ENCODE assay signal across 8 cellular contexts in the genomic region with DNA sequence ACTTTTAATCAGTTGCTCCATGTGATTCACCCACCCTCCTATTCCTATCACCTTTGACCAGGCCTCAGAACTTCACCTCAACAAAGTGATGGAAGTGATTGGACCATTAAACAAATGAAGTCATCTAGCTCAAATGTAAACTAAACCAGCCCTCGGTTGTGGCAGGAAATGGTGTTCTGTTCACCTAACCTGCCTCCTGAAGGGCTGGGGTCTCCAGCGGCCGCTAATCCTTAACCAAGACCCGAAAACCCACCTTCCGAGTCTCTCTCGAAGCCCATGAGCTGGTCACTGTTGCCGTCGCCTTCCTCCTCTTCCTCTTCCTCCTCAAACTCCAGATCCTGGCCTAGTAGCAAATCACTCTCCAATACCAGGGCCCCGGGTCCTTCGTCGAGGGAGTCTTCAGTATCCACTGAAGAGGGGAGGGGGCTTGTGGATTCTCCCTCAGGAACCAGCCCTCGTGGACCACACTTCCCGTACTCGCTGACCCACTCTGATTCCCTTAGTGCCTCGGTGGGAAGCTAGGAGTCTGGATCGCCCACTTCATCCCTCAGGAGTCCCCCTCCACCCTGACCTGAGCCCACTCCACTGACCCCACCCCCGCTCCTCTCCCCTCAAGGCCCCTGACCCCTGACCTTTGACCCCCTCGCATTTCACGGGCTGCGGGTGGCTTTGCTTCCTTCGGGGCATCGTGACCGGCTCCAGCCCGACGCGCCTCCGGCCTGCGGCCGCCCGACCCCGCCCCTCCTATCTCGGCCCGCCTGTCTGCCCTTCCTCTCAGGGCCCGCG. TPM values are rescaled to one million over a fixed set of nuclear protein-coding genes. Genes with fewer than 3 reads are reported as not detected.
A peak's percentile ranks its signal among the peaks of the same experiment; 100 is the strongest.
DNase-seq lines count a peak whose midpoint lies in the region; ATAC-seq and TF ChIP-seq lines count a peak whose summit lies in the region.

No MANE protein-coding gene starts in this region.

- peak overlapping the region; percentile 90 for H2BK120ac ChIP-seq in trophoblast cell (ENCODE audit: insufficient read depth, low read length, poor library complexity)

- H3K9ac ChIP-seq in ES-I3 (ENCODE audit: low read depth, low read length) (peak overlapping the region; percentile 95), trophoblast cell (ENCODE audit: low read length) (peak overlapping the region; percentile 95)

- no peak for TF ChIP-seq CTCF in HEK293 (tag by site-specific recombination; IDR thresholded peaks at IDR 0.05)

- peaks cover 12% of the 10 kb centered on the region for H3K79me1 ChIP-seq in trophoblast cell (ENCODE audit: low read length)

- H3K9me3 ChIP-seq in ES-I3 (ENCODE audit: control insufficient read depth, insufficient read depth, low read length), result no peaks in the 10 kb centered on the region
- H3K9me3 ChIP-seq in HEK293 (ENCODE audit: control insufficient read depth, insufficient read depth, low read depth, low read length), result no peaks in the 10 kb centered on the region
- no peaks in the 10 kb centered on the region for H3K9me3 ChIP-seq in trophoblast cell (ENCODE audit: insufficient read depth, low read depth, low read length)

- H3K23ac ChIP-seq in trophoblast cell (ENCODE audit: low read length), result no peak overlapping the region

- H2AFZ ChIP-seq in trophoblast cell (ENCODE audit: insufficient read depth, low read length, poor library complexity), result peak overlapping the region; percentile 15

- H4K12ac ChIP-seq in trophoblast cell (ENCODE audit: low read depth, low read length), result peak overlapping the region; percentile 89

- H3K36me3 ChIP-seq in ES-I3 (ENCODE audit: insufficient read depth, low read length), result peaks cover 30% of the 10 kb centered on the region
- H3K36me3 ChIP-seq in HEK293 (ENCODE audit: control insufficient read depth in 2 of 2, insufficient read depth in 1 of 2, low read length in 2 of 2), result peaks cover 22 to 84% of the 10 kb centered on the region in 2 experiments
- H3K36me3 ChIP-seq in trophoblast cell (ENCODE audit: control insufficient read depth in 1 of 2, insufficient read depth in 2 of 2, low read length in 2 of 2), result peaks cover 67 to 72% of the 10 kb centered on the region in 2 experiments

- peaks cover 20% of the 10 kb centered on the region for H3K36me3 Mint-ChIP-seq in activated naive CD8-positive, alpha-beta T cell treated with anti-CD3 and anti-CD28 coated beads, Interleukin-2, amount 10 ng/mL, durations not matched to agents 7 days and 5 days

- H3K27ac ChIP-seq in HEK293 (ENCODE audit: extremely low read depth, low read depth, low read length) (peak overlapping the region; percentile 82), trophoblast cell (ENCODE audit: low read depth, low read length) (peak overlapping the region; percentile 96)

- peak overlapping the region; percentile 80 for H2BK5ac ChIP-seq in trophoblast cell (ENCODE audit: low read depth, low read length, poor library complexity)

- CTCF ChIA-PET in HEK293 (lab: Yijun Ruan, JAX), result interaction anchor here (0.8 to 1.4 kb wide), 4 partner anchors 9 to 303 kb away, joined by 3 to 7 read pairs (median 3); partner anchors contain the start of gene SNX17

- no CpG with 5 or more reads among the region's 35 CpGs for WGBS in trophoblast cell (ENCODE audit: extremely low coverage, insufficient coverage, insufficient read length)

- intact Hi-C loops in left cardiac atrium (cut with DNase I), result no loop called here

- no peaks in the 10 kb centered on the region for H3K27me3 Mint-ChIP-seq in activated naive CD8-positive, alpha-beta T cell treated with anti-CD3 and anti-CD28 coated beads, Interleukin-2, amount 10 ng/mL, durations not matched to agents 7 days and 5 days

- H4K8ac ChIP-seq in trophoblast cell (ENCODE audit: low read depth, low read length), result peak overlapping the region; percentile 85

- no peak overlapping the region for H2BK12ac ChIP-seq in trophoblast cell (ENCODE audit: low read length)

- peak overlapping the region; percentile 93 for H3K4ac ChIP-seq in trophoblast cell (ENCODE audit: low read depth, low read length)

- H3K4me1 ChIP-seq in ES-I3 (ENCODE audit: insufficient read depth, low read length) (no peaks in the 10 kb centered on the region), HEK293 (ENCODE audit: control insufficient read depth, insufficient read depth, low read length) (no peaks in the 10 kb centered on the region; the same call in 1 of the 2 replicates), trophoblast cell (ENCODE audit: control insufficient read depth in 1 of 2, insufficient read depth in 2 of 2, low read length in 2 of 2) (peaks cover 8% of the 10 kb centered on the region in 2 experiments)

- no peaks in the 10 kb centered on the region for H3K27me3 ChIP-seq in trophoblast cell (ENCODE audit: insufficient read depth, low read length)

- DNase-seq in NCI-H748 treated with DMSO at 0.1 percent for 48 hours (lab: John Stamatoyannopoulos, UW), result peak; percentile 43
- no peak for DNase-seq in activated naive CD8-positive, alpha-beta T cell treated with anti-CD3 and anti-CD28 coated beads, Interleukin-2, amount 10 ng/mL, durations not matched to agents 7 days and 5 days
- DNase-seq in left cardiac atrium, result peak; percentile 85
- peak in 1 of 2 donors; percentile 10 for DNase-seq in trophoblast cell

- H3K9me3 Mint-ChIP-seq in activated naive CD8-positive, alpha-beta T cell treated with anti-CD3 and anti-CD28 coated beads, Interleukin-2, amount 10 ng/mL, durations not matched to agents 7 days and 5 days, result no peaks in the 10 kb centered on the region

- H3K14ac ChIP-seq in trophoblast cell (ENCODE audit: low read length), result peak overlapping the region; percentile 91

- ATAC-seq in activated naive CD8-positive, alpha-beta T cell treated with anti-CD3 and anti-CD28 coated beads, Interleukin-2, amount 10 ng/mL, durations not matched to agents 7 days and 5 days (ENCODE audit: low read depth), result peak; percentile 42
- ATAC-seq in left cardiac atrium, result peak in 1 of 2 donors; percentile 41
- ATAC-seq in esophagus mucosa, result no peak
- no peak for ATAC-seq in HG02759 (IDR thresholded peaks at IDR 0.05; ENCODE audit: unreplicated experiment)

- POLR2A ChIA-PET in HEK293 (lab: Yijun Ruan, JAX), result interaction anchor here (1.0 to 2.9 kb wide), 9 partner anchors 9 to 62 kb away, joined by 3 to 19 read pairs (median 9); partner anchors contain the start of genes EIF2B4, GTF3C2, MPV17 and NRBP1
- POLR2A ChIA-PET in activated naive CD8-positive, alpha-beta T cell treated with anti-CD3 and anti-CD28 coated beads, Interleukin-2, amount 10 ng/mL, durations not matched to agents 7 days and 5 days (lab: Charles Lee), result interaction anchor here (0.5 to 3.5 kb wide), 18 partner anchors 10 to 1817 kb away, joined by 3 to 55 read pairs (median 4); partner anchors contain the start of genes CCDC121, EIF2B4, FNDC4 and GPN1

- peaks cover 16% of the 10 kb centered on the region for H3K4me1 Mint-ChIP-seq in activated naive CD8-positive, alpha-beta T cell treated with anti-CD3 and anti-CD28 coated beads, Interleukin-2, amount 10 ng/mL, durations not matched to agents 7 days and 5 days

- H3K79me2 ChIP-seq in trophoblast cell (ENCODE audit: control insufficient read depth, insufficient read depth, low read length, poor library complexity), result peaks cover 7% of the 10 kb centered on the region

- peak overlapping the region; percentile 88 for H4K91ac ChIP-seq in trophoblast cell (ENCODE audit: low read depth, low read length)

- H3K27ac Mint-ChIP-seq in activated naive CD8-positive, alpha-beta T cell treated with anti-CD3 and anti-CD28 coated beads, Interleukin-2, amount 10 ng/mL, durations not matched to agents 7 days and 5 days, result peak overlapping the region; percentile 87

- peak overlapping the region; percentile 88 for H2AK5ac ChIP-seq in trophoblast cell (ENCODE audit: low read length)

- H3K4me3 Mint-ChIP-seq in activated naive CD8-positive, alpha-beta T cell treated with anti-CD3 and anti-CD28 coated beads, Interleukin-2, amount 10 ng/mL, durations not matched to agents 7 days and 5 days, result peak overlapping the region; percentile 79

- H3K4me2 ChIP-seq in trophoblast cell (ENCODE audit: low read length), result peak overlapping the region; percentile 83

- H3K18ac ChIP-seq in trophoblast cell (ENCODE audit: low read length), result peak overlapping the region; percentile 71

- peak overlapping the region; percentile 72 for H3K4me3 ChIP-seq in HEK293 (ENCODE audit: low read depth, low read length)
- peak overlapping the region; percentile 83 for H3K4me3 ChIP-seq in trophoblast cell (ENCODE audit: low read depth, low read length)

TF ChIP-seq in HEK293, 187 proteins besides CTCF, POLR2A, EP300 and RAD21 (continues in another document):
- TF ChIP-seq, protein P1, sequence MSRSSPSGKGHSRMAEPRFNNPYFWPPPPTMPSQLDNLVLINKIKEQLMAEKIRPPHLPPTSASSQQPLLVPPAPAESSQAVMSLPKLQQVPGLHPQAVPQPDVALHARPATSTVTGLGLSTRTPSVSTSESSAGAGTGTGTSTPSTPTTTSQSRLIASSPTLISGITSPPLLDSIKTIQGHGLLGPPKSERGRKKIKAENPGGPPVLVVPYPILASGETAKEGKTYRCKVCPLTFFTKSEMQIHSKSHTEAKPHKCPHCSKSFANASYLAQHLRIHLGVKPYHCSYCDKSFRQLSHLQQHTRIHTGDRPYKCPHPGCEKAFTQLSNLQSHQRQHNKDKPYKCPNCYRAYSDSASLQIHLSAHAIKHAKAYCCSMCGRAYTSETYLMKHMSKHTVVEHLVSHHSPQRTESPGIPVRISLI (tag by site-specific recombination; IDR thresholded peaks at IDR 0.05), result no peak

RNA-seq across cellular contexts. Expression of gene ZNF513, which starts 0.5 kb away (rescaled TPM):
- total RNA-seq in activated naive CD8-positive, alpha-beta T cell treated with anti-CD3 and anti-CD28 coated beads, Interleukin-2, amount 10 ng/mL, durations not matched to agents 7 days and 5 days, result 10 to 100 TPM; 16.4 to 18.6 TPM
- 10 to 100 TPM in 1 of 2 donors, 1 to 10 TPM in 1; 9.4 to 11.9 TPM for total RNA-seq in left cardiac atrium
- 15.8 and 16.6 TPM in 2 replicates for polyA plus RNA-seq in trophoblast cell (2013)
- 11.4 TPM for total RNA-seq in esophagus mucosa

RNA-seq across cellular contexts. Expression of gene SNX17, which starts 9.6 kb away (rescaled TPM):
- 100 to 1,000 TPM; 113 to 116 TPM for total RNA-seq in activated naive CD8-positive, alpha-beta T cell treated with anti-CD3 and anti-CD28 coated beads, Interleukin-2, amount 10 ng/mL, durations not matched to agents 7 days and 5 days
- total RNA-seq in left cardiac atrium (10 to 100 TPM; 61.4 to 74.3 TPM), esophagus mucosa (62.1 TPM)
- 23.0 and 23.7 TPM in 2 replicates for polyA plus RNA-seq in trophoblast cell (2013)

RNA-seq across cellular contexts. Expression of gene EIF2B4, which starts 9.9 kb away (rescaled TPM):
- total RNA-seq in activated naive CD8-positive, alpha-beta T cell treated with anti-CD3 and anti-CD28 coated beads, Interleukin-2, amount 10 ng/mL, durations not matched to agents 7 days and 5 days, result 10 to 100 TPM; 38.3 to 39.2 TPM
- 10 to 100 TPM; 32.1 to 40.0 TPM for total RNA-seq in left cardiac atrium
- polyA plus RNA-seq in trophoblast cell (2013), result 42.0 and 43.3 TPM in 2 replicates
- 29.2 TPM for total RNA-seq in esophagus mucosa

RNA-seq across cellular contexts. Expression of gene GTF3C2, which starts 23.5 kb away (rescaled TPM):
- total RNA-seq in activated naive CD8-positive, alpha-beta T cell treated with anti-CD3 and anti-CD28 coated beads, Interleukin-2, amount 10 ng/mL, durations not matched to agents 7 days and 5 days, result 10 to 100 TPM; 66.4 to 70.8 TPM
- total RNA-seq in left cardiac atrium, result 10 to 100 TPM; 17.7 to 29.1 TPM
- 51.4 and 53.1 TPM in 2 replicates for polyA plus RNA-seq in trophoblast cell (2013)
- 50.8 TPM for total RNA-seq in esophagus mucosa

RNA-seq across cellular contexts. Expression of gene PPM1G, which starts 29.4 kb away (rescaled TPM):
- total RNA-seq in activated naive CD8-positive, alpha-beta T cell treated with anti-CD3 and anti-CD28 coated beads, Interleukin-2, amount 10 ng/mL, durations not matched to agents 7 days and 5 days, result 10 to 100 TPM; 90.1 to 91.3 TPM
- total RNA-seq in left cardiac atrium (10 to 100 TPM; 35.2 to 42.1 TPM), esophagus mucosa (57.3 TPM)
- polyA plus RNA-seq in trophoblast cell (2013), result 64.3 and 66.0 TPM in 2 replicates
